Comparison of ENCODE assay signal across 8 cellular contexts in genomic region chr3:128153156-128154011, GRCh38. TPM values are rescaled to one million over a fixed set of nuclear protein-coding genes. Genes with fewer than 3 reads are reported as not detected.
DNase-seq lines count a peak whose midpoint lies in the region; ATAC-seq and TF ChIP-seq lines count a peak whose summit lies in the region.

EEFSEC (plus strand) TSS chr3:128153481; CDS start chr3:128153508, 27 bp downstream.

- H3K4me1 Mint-ChIP-seq in activated T-helper 17 cell treated with anti-CD3 and anti-CD28 coated beads, Interleukin-2, amount 50 U/mL, for 72 hours, result peaks cover 9% of the 10 kb centered on the region
- H3K4me1 Mint-ChIP-seq in nephron, result peaks cover 5% of the 10 kb centered on the region

- H3K27ac ChIP-seq in GM23248 (peak within 1 kb of the TSS; percentile 71), Karpas-422 (ENCODE audit: low read length) (peak within 1 kb of the TSS; percentile 41)

- H3K4me1 ChIP-seq in GM23248 (ENCODE audit: insufficient read depth), result peaks cover 6% of the 10 kb centered on the region; the same call in 1 of the 2 replicates
- peaks cover 14% of the 10 kb centered on the region for H3K4me1 ChIP-seq in Karpas-422 (ENCODE audit: low read length)

- DNase-seq in EL (peak; percentile 82), GM23248 (peak; percentile 89), Karpas-422 (peak; percentile 89), RPMI8226 (peak; percentile 83), fibroblast of peridontal ligament (ENCODE audit: extremely low read depth) (peak; percentile 62)
- DNase-seq in stimulated activated naive CD8-positive, alpha-beta T cell treated with anti-CD3 and anti-CD28 coated beads, Interleukin-15, Interleukin-2, amounts not matched to agents 100 U/mL and 50 U/mL, for 24 hours, result peak; percentile 91

- H3K4me3 Mint-ChIP-seq in activated T-helper 17 cell treated with anti-CD3 and anti-CD28 coated beads, Interleukin-2, amount 50 U/mL, for 72 hours, result peak within 1 kb of the TSS; percentile 92
- H3K4me3 Mint-ChIP-seq in nephron, result peak within 1 kb of the TSS; percentile 91 to 94 (median 92)

- H3K36me3 Mint-ChIP-seq in activated T-helper 17 cell treated with anti-CD3 and anti-CD28 coated beads, Interleukin-2, amount 50 U/mL, for 72 hours (ENCODE audit: low read depth), result peaks cover 28% of the 10 kb centered on the region
- peaks cover 30% of the 10 kb centered on the region for H3K36me3 Mint-ChIP-seq in nephron (ENCODE audit: low read depth)

- peak; percentile 87 for ATAC-seq in activated T-helper 17 cell treated with anti-CD3 and anti-CD28 coated beads, Interleukin-2, amount 50 U/mL, for 72 hours (replicated peaks)
- peak; percentile 97 for ATAC-seq in stimulated activated naive CD8-positive, alpha-beta T cell treated with anti-CD3 and anti-CD28 coated beads, Interleukin-15, Interleukin-2, amounts not matched to agents 100 U/mL and 50 U/mL, for 24 hours

- peaks cover 4% of the 10 kb centered on the region for H3K9me3 Mint-ChIP-seq in activated T-helper 17 cell treated with anti-CD3 and anti-CD28 coated beads, Interleukin-2, amount 50 U/mL, for 72 hours
- peaks cover 15% of the 10 kb centered on the region for H3K9me3 Mint-ChIP-seq in nephron

- no peaks in the 10 kb centered on the region for H3K27me3 Mint-ChIP-seq in activated T-helper 17 cell treated with anti-CD3 and anti-CD28 coated beads, Interleukin-2, amount 50 U/mL, for 72 hours
- H3K27me3 Mint-ChIP-seq in nephron (ENCODE audit: low read depth), result no peaks in the 10 kb centered on the region

- H3K27me3 ChIP-seq in GM23248 (replicated peaks; ENCODE audit: insufficient read depth), result no peaks in the 10 kb centered on the region
- H3K27me3 ChIP-seq in Karpas-422 (ENCODE audit: low read length), result no peaks in the 10 kb centered on the region

- H3K36me3 ChIP-seq in GM23248 (ENCODE audit: low read depth) (no peaks in the 10 kb centered on the region; the same call in none of the 2 replicates), Karpas-422 (ENCODE audit: insufficient read depth, low read length) (peaks cover 24% of the 10 kb centered on the region)

- in situ Hi-C loops in GM23248 (cut with MboI), result no loop called here

- H3K4me2 ChIP-seq in GM23248 (ENCODE audit: unreplicated experiment) (peak within 1 kb of the TSS; percentile 91), Karpas-422 (ENCODE audit: low read depth, low read length, poor library complexity, severe bottlenecking) (peak within 1 kb of the TSS; percentile 72)

- no peaks in the 10 kb centered on the region for H3K9me3 ChIP-seq in GM23248 (ENCODE audit: low read depth)
- H3K9me3 ChIP-seq in Karpas-422 (ENCODE audit: low read length), result no peaks in the 10 kb centered on the region; the same call in 1 of the 2 replicates

- H3K9me2 ChIP-seq in GM23248 (ENCODE audit: insufficient read depth), result no peaks in the 10 kb centered on the region
- H3K9me2 ChIP-seq in Karpas-422 (replicated peaks; ENCODE audit: insufficient read depth, low read length), result no peaks in the 10 kb centered on the region

- H4K20me1 ChIP-seq in GM23248 (ENCODE audit: insufficient read depth) (no peaks in the 10 kb centered on the region; the same call in 1 of the 2 replicates), Karpas-422 (ENCODE audit: insufficient read depth, low read depth, low read length) (no peaks in the 10 kb centered on the region)

- H3K79me2 ChIP-seq in GM23248 (ENCODE audit: insufficient read depth), result peaks cover 31% of the 10 kb centered on the region
- H3K79me2 ChIP-seq in Karpas-422 (ENCODE audit: low read length), result peaks cover 32% of the 10 kb centered on the region

- TF ChIP-seq CTCF in nephron (IDR thresholded peaks at IDR 0.05; ENCODE audit: unreplicated experiment in 3 of 3), result no peak

- 1% methylated on average over 81 to 93 of the region's 95 CpGs for WGBS in GM23248 (ENCODE audit: low coverage in 1 of 2, low lambda C conversion rate in 2 of 2, missing lambda C conversion rate in 2 of 2), 2 experiments

- H3K9ac ChIP-seq in GM23248 (peak within 1 kb of the TSS; percentile 86), Karpas-422 (ENCODE audit: low read length) (peak within 1 kb of the TSS; percentile 88)

- peak within 1 kb of the TSS; percentile 92 for H3K27ac Mint-ChIP-seq in activated T-helper 17 cell treated with anti-CD3 and anti-CD28 coated beads, Interleukin-2, amount 50 U/mL, for 72 hours
- peak within 1 kb of the TSS; percentile 63 to 94 (median 88) for H3K27ac Mint-ChIP-seq in nephron

- 0 out of 2 replicates have a peak, but pooled peaks cover 4% of the 10 kb centered on the region for H3F3A ChIP-seq in GM23248 (ENCODE audit: insufficient read depth)

- H3K4me3 ChIP-seq in GM23248, result peak within 1 kb of the TSS; percentile 85
- H3K4me3 ChIP-seq in Karpas-422 (ENCODE audit: low read length), result peak within 1 kb of the TSS; percentile 74

- H2AFZ ChIP-seq in GM23248, result peak within 1 kb of the TSS; percentile 93
- H2AFZ ChIP-seq in Karpas-422 (ENCODE audit: low read length), result peak within 1 kb of the TSS; percentile 88; the same call in 1 of the 2 replicates

RNA-seq across cellular contexts. Expression of gene EEFSEC, which starts in this region (rescaled TPM):
- total RNA-seq in GM23248 (2014; rRNA removed; shearing (Covaris generic)), result 3.7 and 4.9 TPM in 2 replicates
- polyA plus RNA-seq in GM23248 (2016; fragmentation: Nextera tagmentation; extraction: Ambion mirVana), result 16.8 and 18.7 TPM in 2 replicates
- total RNA-seq in Karpas-422 (2014; rRNA removed; shearing (Covaris generic); ENCODE audit: low replicate concordance), result 10.1 and 18.2 TPM in 2 replicates
- total RNA-seq in activated T-helper 17 cell treated with anti-CD3 and anti-CD28 coated beads, Interleukin-2, amount 50 U/mL, for 72 hours, result 10 to 100 TPM; 10.5 to 12.8 TPM

Comparison
In these comparisons a context has a peak if more than half of its experiments do, and no peak if none do; other contexts are left out.
1. Peak in every context shown above with its lines: DNase-seq, ATAC-seq, H3K4me3 ChIP-seq and H3K27ac ChIP-seq.